In genomic region chr10:35986756-35987467, GRCh38 we compare ENCODE assay signal across 31 cellular contexts.
DNase-seq lines count a peak whose midpoint lies in the region; ATAC-seq and TF ChIP-seq lines count a peak whose summit lies in the region.
"Had no signal": no experiment of that assay in that cellular context is flagged by ENCODE, and none has a peak within 500 bp of the region (broad histone marks: within the 10 kb centered on the region; RNA-seq: fewer than 3 reads in every experiment).

No MANE protein-coding gene starts in this region.

- DNase-seq in DMS 273 (lab: John Stamatoyannopoulos, UW; ENCODE audit: unreplicated experiment) (peak; percentile 4), DMS 273 treated with DMSO at 0.1 percent for 48 hours (lab: John Stamatoyannopoulos, UW) (no peak), OCI-LY7 (ENCODE audit: low spot score) (no peak), dermis blood vessel endothelial cell (peak; percentile 76), HK-2 (ENCODE audit: unreplicated experiment) (no peak), NCI-H345 (lab: John Stamatoyannopoulos, UW) (no peak), natural killer cell (no peak)
- DNase-seq: activated CD8-positive, alpha-beta memory T cell treated with anti-CD3 and anti-CD28 coated beads, Interleukin-2, amount 50 U/mL, for 48 hours; activated CD8-positive, alpha-beta T cell treated with anti-CD3 and anti-CD28 coated beads for 36 hours; activated naive CD4-positive, alpha-beta T cell treated with Interleukin-2 at 50 U/mL for 16 hours; DMS79 treated with DMSO at 0.1 percent for 48 hours; GDM1; glutamatergic neuron; HCEC 1CT; islet precursor cell; midbrain; naive thymus-derived CD4-positive, alpha-beta T cell; NCI-H146; NCI-H2107; PC-9; SHP77 treated with DMSO at 0.1 percent for 48 hours; stimulated activated naive CD4-positive, alpha-beta T cell treated with Interleukin-2 at 50 U/mL for 16 hours had no signal

- TF ChIP-seq CTCF in OCI-LY7 (conservative IDR thresholded peaks at IDR 0.05; ENCODE audit: low read length) (no peak), nephron (IDR thresholded peaks at IDR 0.05; ENCODE audit: unreplicated experiment in 3 of 3) (no peak), natural killer cell (IDR thresholded peaks at IDR 0.05) (no peak)

- no peaks in the 10 kb centered on the region for H3K79me2 ChIP-seq in OCI-LY7 (ENCODE audit: insufficient read depth, low read depth, low read length)

- H3K4me3 Mint-ChIP-seq in nephron (no peak overlapping the region), natural killer cell (no peak overlapping the region)
- H3K4me3 Mint-ChIP-seq: activated CD8-positive, alpha-beta T cell treated with anti-CD3 and anti-CD28 coated beads for 36 hours; activated T-helper 1 cell treated with anti-CD3 and anti-CD28 coated beads, Interleukin-12 subunit alpha, Interleukin-12 subunit beta, Interleukin-2, Interleukin-4 antibody, amounts not matched to agents 30 ng/mL and 10 ng/mL and 1 ng/mL, durations not matched to agents 14 hours and 24 hours and 36 hours; brain; IgD-negative memory B cell; naive thymus-derived CD4-positive, alpha-beta T cell had no signal

- H3K4me3 ChIP-seq in OCI-LY7 (ENCODE audit: low read depth, low read length, poor library complexity, severe bottlenecking), result no peak overlapping the region
- H3K4me3 ChIP-seq: PC-9, smooth muscle cell, suprapubic skin had no signal

- H3K36me3 Mint-ChIP-seq in nephron (ENCODE audit: low read depth), result peaks cover 6% of the 10 kb centered on the region
- H3K36me3 Mint-ChIP-seq in natural killer cell, result no peaks in the 10 kb centered on the region
- H3K36me3 Mint-ChIP-seq: IgD-negative memory B cell had no signal

- intact Hi-C loops in OCI-LY7 (cut with micrococcal nuclease; ENCODE audit: unreplicated experiment) (no loop called here), natural killer cell (cut with micrococcal nuclease) (no loop called here)

- peaks cover 18% of the 10 kb centered on the region for H3K9me3 Mint-ChIP-seq in nephron
- peaks cover 0 to 5% of the 10 kb centered on the region in 2 donors for H3K9me3 Mint-ChIP-seq in natural killer cell
- H3K9me3 Mint-ChIP-seq: activated T-helper 1 cell treated with anti-CD3 and anti-CD28 coated beads, Interleukin-12 subunit alpha, Interleukin-12 subunit beta, Interleukin-2, Interleukin-4 antibody, amounts not matched to agents 30 ng/mL and 10 ng/mL and 1 ng/mL, durations not matched to agents 14 hours and 24 hours and 36 hours had no signal

- no peak for ATAC-seq in natural killer cell
- ATAC-seq: activated CD8-positive, alpha-beta T cell treated with anti-CD3 and anti-CD28 coated beads for 36 hours; naive thymus-derived CD4-positive, alpha-beta T cell had no signal

- no TSS peak for BruUV-seq in OCI-LY7 (replicated peaks; lab: Mats Ljungman, UMichigan)

- H3K27ac Mint-ChIP-seq in nephron, result peak overlapping the region; percentile 19 to 72 (median 23)
- no peak overlapping the region for H3K27ac Mint-ChIP-seq in natural killer cell
- H3K27ac Mint-ChIP-seq: activated CD8-positive, alpha-beta T cell treated with anti-CD3 and anti-CD28 coated beads for 36 hours; activated T-helper 1 cell treated with anti-CD3 and anti-CD28 coated beads, Interleukin-12 subunit alpha, Interleukin-12 subunit beta, Interleukin-2, Interleukin-4 antibody, amounts not matched to agents 30 ng/mL and 10 ng/mL and 1 ng/mL, durations not matched to agents 14 hours and 24 hours and 36 hours; IgD-negative memory B cell; naive thymus-derived CD4-positive, alpha-beta T cell had no signal

- H3K27ac ChIP-seq in OCI-LY7 (ENCODE audit: low read depth, low read length, poor library complexity, severe bottlenecking), result no peak overlapping the region
- H3K27ac ChIP-seq: 22Rv1, C4-2B, epithelial cell of prostate, PC-9, suprapubic skin had no signal

- 0 out of 2 replicates have a peak overlapping the region, but pooled peaks have one; percentile 10 for H2AFZ ChIP-seq in OCI-LY7 (ENCODE audit: low read length)
- H2AFZ ChIP-seq: PC-9 had no signal

- H4K20me1 ChIP-seq in OCI-LY7 (ENCODE audit: insufficient read depth, low read length), result no peaks in the 10 kb centered on the region

- H3K9me3 ChIP-seq in OCI-LY7 (ENCODE audit: low read length), result no peaks in the 10 kb centered on the region

- H3K9me2 ChIP-seq in OCI-LY7 (ENCODE audit: insufficient read depth, low read length), result no peaks in the 10 kb centered on the region

- CTCF ChIA-PET in OCI-LY7 (lab: Charles Lee; ENCODE audit: unreplicated experiment), result no interaction called here

- H3K4me1 ChIP-seq in OCI-LY7 (ENCODE audit: insufficient read depth, low read length, poor library complexity, severe bottlenecking), result no peaks in the 10 kb centered on the region
- H3K4me1 ChIP-seq: suprapubic skin had no signal

- H3K36me3 ChIP-seq in OCI-LY7 (ENCODE audit: insufficient read depth, low read length), result no peaks in the 10 kb centered on the region
- H3K36me3 ChIP-seq: suprapubic skin had no signal

- POLR2A ChIA-PET in OCI-LY7 (lab: Charles Lee), result no interaction called here

- H3K4me2 ChIP-seq in OCI-LY7 (ENCODE audit: low read length), result no peak overlapping the region
- H3K4me2 ChIP-seq: PC-9, smooth muscle cell had no signal

- H3K27me3 Mint-ChIP-seq in nephron (ENCODE audit: low read depth) (peaks cover 6% of the 10 kb centered on the region), natural killer cell (ENCODE audit: low read depth in 2 of 2) (no peaks in the 10 kb centered on the region)
- H3K27me3 Mint-ChIP-seq: activated CD8-positive, alpha-beta T cell treated with anti-CD3 and anti-CD28 coated beads for 36 hours; IgD-negative memory B cell had no signal

- peaks cover 13% of the 10 kb centered on the region for H3K4me1 Mint-ChIP-seq in nephron
- no peaks in the 10 kb centered on the region for H3K4me1 Mint-ChIP-seq in natural killer cell
- H3K4me1 Mint-ChIP-seq: IgD-negative memory B cell; naive thymus-derived CD4-positive, alpha-beta T cell had no signal

Comparison
In these comparisons a context has a peak if more than half of its experiments do, and no peak if none do; other contexts are left out.
1. DNase-seq: peak in DMS 273 (single experiment) and dermis blood vessel endothelial cell (single experiment); none in DMS 273 treated with DMSO at 0.1 percent for 48 hours (single experiment), OCI-LY7 (single experiment), HK-2 (single experiment), NCI-H345 (single experiment) and natural killer cell (single experiment).
2. H3K27ac Mint-ChIP-seq: peak in nephron (3 of 3); none in natural killer cell (0 of 2).